In genomic region chr9:132348676-132349075, GRCh38 we compare ENCODE assay signal across 15 cellular contexts. TPM values are rescaled to one million over a fixed set of nuclear protein-coding genes. Genes with fewer than 3 reads are reported as not detected.
DNase-seq lines count a peak whose midpoint lies in the region; ATAC-seq and TF ChIP-seq lines count a peak whose summit lies in the region.
"Had no signal": no experiment of that assay in that cellular context is flagged by ENCODE, and none has a peak within 500 bp of the region (broad histone marks: within the 10 kb centered on the region; RNA-seq: fewer than 3 reads in every experiment).

No MANE protein-coding gene starts in this region.

- peaks cover 49% of the 10 kb centered on the region for H3K36me3 Mint-ChIP-seq in activated naive CD4-positive, alpha-beta T cell treated with anti-CD3 and anti-CD28 coated beads for 36 hours (ENCODE audit: low read depth)
- H3K36me3 Mint-ChIP-seq in activated CD4-positive, alpha-beta memory T cell treated with anti-CD3 and anti-CD28 coated beads, Interleukin-2, amount 10 ng/mL, durations not matched to agents 7 days and 5 days (ENCODE audit: low read depth): peaks cover 77% of the 10 kb centered on the region
- peaks cover 29 to 37% of the 10 kb centered on the region in 2 donors for H3K36me3 Mint-ChIP-seq in stimulated activated naive B cell treated with anti-CD40 and anti-IgM and Interleukin-4, amounts not matched to agents 10 μg/mL and 1 μg/mL and 100 μg/mL, for 72 hours

- CTCF ChIA-PET in activated naive CD4-positive, alpha-beta T cell treated with anti-CD3 and anti-CD28 coated beads for 36 hours (lab: Charles Lee): no interaction called here
- CTCF ChIA-PET in activated CD4-positive, alpha-beta memory T cell treated with anti-CD3 and anti-CD28 coated beads, Interleukin-2, amount 10 ng/mL, durations not matched to agents 7 days and 5 days (lab: Charles Lee): no interaction called here

- no peaks in the 10 kb centered on the region for H3K9me3 Mint-ChIP-seq in activated naive CD4-positive, alpha-beta T cell treated with anti-CD3 and anti-CD28 coated beads for 36 hours
- no peaks in the 10 kb centered on the region for H3K9me3 Mint-ChIP-seq in activated CD4-positive, alpha-beta memory T cell treated with anti-CD3 and anti-CD28 coated beads, Interleukin-2, amount 10 ng/mL, durations not matched to agents 7 days and 5 days
- no peaks in the 10 kb centered on the region for H3K9me3 Mint-ChIP-seq in stimulated activated naive B cell treated with anti-CD40 and anti-IgM and Interleukin-4, amounts not matched to agents 10 μg/mL and 1 μg/mL and 100 μg/mL, for 72 hours
- H3K9me3 Mint-ChIP-seq: nephron had no signal

- no peak overlapping the region for H3K4me3 Mint-ChIP-seq in activated naive CD4-positive, alpha-beta T cell treated with anti-CD3 and anti-CD28 coated beads for 36 hours
- peak overlapping the region; percentile 7 for H3K4me3 Mint-ChIP-seq in activated CD4-positive, alpha-beta memory T cell treated with anti-CD3 and anti-CD28 coated beads, Interleukin-2, amount 10 ng/mL, durations not matched to agents 7 days and 5 days
- H3K4me3 Mint-ChIP-seq in stimulated activated naive B cell treated with anti-CD40 and anti-IgM and Interleukin-4, amounts not matched to agents 10 μg/mL and 1 μg/mL and 100 μg/mL, for 72 hours: peak overlapping the region; percentile 17 to 26
- H3K4me3 Mint-ChIP-seq: nephron had no signal

- H3K27me3 ChIP-seq in kidney epithelial cell (ENCODE audit: control insufficient read depth, insufficient read depth, low read length): no peaks in the 10 kb centered on the region

- TF ChIP-seq CTCF in kidney epithelial cell (IDR thresholded peaks at IDR 0.05; ENCODE audit: insufficient read depth, low read length, poor library complexity, severe bottlenecking): no peak

- peak in 1 of 2 donors; percentile 25 for ATAC-seq in stimulated activated naive B cell treated with anti-CD40 and anti-IgM and Interleukin-4, amounts not matched to agents 10 μg/mL and 1 μg/mL and 100 μg/mL, for 72 hours (replicated peaks)
- no peak for ATAC-seq in HG02763 (IDR thresholded peaks at IDR 0.05; ENCODE audit: unreplicated experiment)
- no peak for ATAC-seq in HG02588 (IDR thresholded peaks at IDR 0.05; ENCODE audit: unreplicated experiment)
- ATAC-seq: lower lobe of right lung had no signal

- no peak for DNase-seq in activated naive CD4-positive, alpha-beta T cell treated with anti-CD3 and anti-CD28 coated beads for 36 hours
- no peak for DNase-seq in activated naive CD4-positive, alpha-beta T cell treated with anti-CD3 and anti-CD28 coated beads, Interleukin-2, amount 50 U/mL, for 16 hours
- DNase-seq in activated CD4-positive, alpha-beta memory T cell treated with anti-CD3 and anti-CD28 coated beads, Interleukin-2, amount 10 ng/mL, durations not matched to agents 7 days and 5 days: no peak
- peak; percentile 16 for DNase-seq in kidney epithelial cell (ENCODE audit: low read depth)
- no peak for DNase-seq in stimulated activated naive B cell treated with anti-CD40 and anti-IgM and Interleukin-4, amounts not matched to agents 10 μg/mL and 1 μg/mL and 100 μg/mL, for 72 hours
- DNase-seq in occipital lobe (lab: John Stamatoyannopoulos, UW): no peak
- DNase-seq: foreskin melanocyte, GF-D8, KG1, lower lobe of right lung, NCI-H1092 treated with DMSO at 0.1 percent for 48 hours, NCI-H82 had no signal

- peak overlapping the region; percentile 91 for H3K27ac Mint-ChIP-seq in activated naive CD4-positive, alpha-beta T cell treated with anti-CD3 and anti-CD28 coated beads for 36 hours
- peak overlapping the region; percentile 82 for H3K27ac Mint-ChIP-seq in activated CD4-positive, alpha-beta memory T cell treated with anti-CD3 and anti-CD28 coated beads, Interleukin-2, amount 10 ng/mL, durations not matched to agents 7 days and 5 days
- peak overlapping the region; percentile 79 for H3K27ac Mint-ChIP-seq in stimulated activated naive B cell treated with anti-CD40 and anti-IgM and Interleukin-4, amounts not matched to agents 10 μg/mL and 1 μg/mL and 100 μg/mL, for 72 hours
- H3K27ac Mint-ChIP-seq: nephron had no signal

- intact Hi-C loops in activated naive CD4-positive, alpha-beta T cell treated with anti-CD3 and anti-CD28 coated beads for 36 hours (cut with micrococcal nuclease): no loop called here

- H3K36me3 ChIP-seq in kidney epithelial cell (ENCODE audit: control insufficient read depth, insufficient read depth, low read length): peaks cover 1% of the 10 kb centered on the region

- H3K4me3 ChIP-seq in kidney epithelial cell (ENCODE audit: low read depth, low read length): no peak overlapping the region
- H3K4me3 ChIP-seq: lower lobe of right lung had no signal

- POLR2A ChIA-PET in activated CD4-positive, alpha-beta memory T cell treated with anti-CD3 and anti-CD28 coated beads, Interleukin-2, amount 10 ng/mL, durations not matched to agents 7 days and 5 days (lab: Charles Lee): interaction anchor here (0.5 kb wide), 1 partner anchor 56 kb away, joined by 3 read pairs; no protein-coding TSS in a partner anchor

- peaks cover 44% of the 10 kb centered on the region for H3K4me1 Mint-ChIP-seq in activated naive CD4-positive, alpha-beta T cell treated with anti-CD3 and anti-CD28 coated beads for 36 hours (ENCODE audit: low read depth)
- H3K4me1 Mint-ChIP-seq in activated CD4-positive, alpha-beta memory T cell treated with anti-CD3 and anti-CD28 coated beads, Interleukin-2, amount 10 ng/mL, durations not matched to agents 7 days and 5 days: peaks cover 54% of the 10 kb centered on the region
- peaks cover 29 to 48% of the 10 kb centered on the region in 2 donors for H3K4me1 Mint-ChIP-seq in stimulated activated naive B cell treated with anti-CD40 and anti-IgM and Interleukin-4, amounts not matched to agents 10 μg/mL and 1 μg/mL and 100 μg/mL, for 72 hours

- no peaks in the 10 kb centered on the region for H3K27me3 Mint-ChIP-seq in activated naive CD4-positive, alpha-beta T cell treated with anti-CD3 and anti-CD28 coated beads for 36 hours (ENCODE audit: low read depth)
- H3K27me3 Mint-ChIP-seq in activated CD4-positive, alpha-beta memory T cell treated with anti-CD3 and anti-CD28 coated beads, Interleukin-2, amount 10 ng/mL, durations not matched to agents 7 days and 5 days: no peaks in the 10 kb centered on the region
- H3K27me3 Mint-ChIP-seq in stimulated activated naive B cell treated with anti-CD40 and anti-IgM and Interleukin-4, amounts not matched to agents 10 μg/mL and 1 μg/mL and 100 μg/mL, for 72 hours: no peaks in the 10 kb centered on the region

RNA-seq across cellular contexts. Expression of gene SETX, which starts 6.1 kb away (rescaled TPM):
- total RNA-seq in activated naive CD4-positive, alpha-beta T cell treated with anti-CD3 and anti-CD28 coated beads for 36 hours: 10 to 100 TPM; 26.4 to 26.7 TPM
- total RNA-seq in activated CD4-positive, alpha-beta memory T cell treated with anti-CD3 and anti-CD28 coated beads, Interleukin-2, amount 10 ng/mL, durations not matched to agents 7 days and 5 days: 10 to 100 TPM; 63.7 to 69.4 TPM
- total RNA-seq in kidney epithelial cell: 44.2 and 46.0 TPM in 2 replicates
- 85.3 TPM for total RNA-seq in occipital lobe

RNA-seq across cellular contexts. Expression of gene TTF1, which starts 58.0 kb away (rescaled TPM):
- total RNA-seq in activated naive CD4-positive, alpha-beta T cell treated with anti-CD3 and anti-CD28 coated beads for 36 hours: 10 to 100 TPM; 27.1 to 29.9 TPM
- total RNA-seq in activated CD4-positive, alpha-beta memory T cell treated with anti-CD3 and anti-CD28 coated beads, Interleukin-2, amount 10 ng/mL, durations not matched to agents 7 days and 5 days: 10 to 100 TPM; 24.5 to 26.1 TPM
- total RNA-seq in kidney epithelial cell (11.5 and 13.8 TPM in 2 replicates), occipital lobe (11.7 TPM)
